ENCODE assay signal across 8 cellular contexts in genomic region chr9:135905380-135906282, GRCh38. TPM values are rescaled to one million over a fixed set of nuclear protein-coding genes. Genes with fewer than 3 reads are reported as not detected.
A peak's percentile ranks its signal among the peaks of the same experiment; 100 is the strongest.
DNase-seq lines count a peak whose midpoint lies in the region; ATAC-seq, FAIRE-seq and TF ChIP-seq lines count a peak whose summit lies in the region.

No MANE protein-coding gene starts in this region.

- peaks cover 6% of the 10 kb centered on the region for H3K36me3 Mint-ChIP-seq in IgD-negative memory B cell
- H3K36me3 Mint-ChIP-seq in activated CD8-positive, alpha-beta T cell treated with anti-CD3 and anti-CD28 coated beads for 36 hours (ENCODE audit: low read depth) = peaks cover 38% of the 10 kb centered on the region

- DNase-seq in activated CD8-positive, alpha-beta T cell treated with anti-CD3 and anti-CD28 coated beads for 36 hours = peak; percentile 86
- DNase-seq in erythroblast (lab: John Stamatoyannopoulos, UW) (peak; percentile 52 to 66), pons (ENCODE audit: low spot score) (peak; percentile 56), iPS-NIHi7 (ENCODE audit: extremely low spot score) (no peak), D721Med (ENCODE audit: insufficient read length, low spot score) (no peak), NCI-H1930 (lab: John Stamatoyannopoulos, UW) (no peak)

- H3K27ac Mint-ChIP-seq in IgD-negative memory B cell = peak overlapping the region in 2 of 3 donors; percentile 58 to 78
- peak overlapping the region; percentile 82 for H3K27ac Mint-ChIP-seq in activated CD8-positive, alpha-beta T cell treated with anti-CD3 and anti-CD28 coated beads for 36 hours

- H3K27me3 Mint-ChIP-seq in IgD-negative memory B cell = no peaks in the 10 kb centered on the region
- H3K27me3 Mint-ChIP-seq in activated CD8-positive, alpha-beta T cell treated with anti-CD3 and anti-CD28 coated beads for 36 hours = no peaks in the 10 kb centered on the region

- TF ChIP-seq CTCF in 22Rv1 (IDR thresholded peaks at IDR 0.05) = no peak
- no peak for TF ChIP-seq CTCF in activated CD8-positive, alpha-beta T cell treated with anti-CD3 and anti-CD28 coated beads for 36 hours (IDR thresholded peaks at IDR 0.05)
- TF ChIP-seq CTCF in D721Med (IDR thresholded peaks at IDR 0.05; ENCODE audit: insufficient read depth, missing control alignments) = no peak

- FAIRE-seq in D721Med (lab: Jason Lieb, UNC) = no peak

- no peak for TF ChIP-seq POLR2A in erythroblast (IDR thresholded peaks at IDR 0.05; ENCODE audit: low read length)

- H3K4me3 Mint-ChIP-seq in IgD-negative memory B cell = peak overlapping the region; percentile 84 to 98 (median 92)
- H3K4me3 Mint-ChIP-seq in activated CD8-positive, alpha-beta T cell treated with anti-CD3 and anti-CD28 coated beads for 36 hours = peak overlapping the region; percentile 78

- ATAC-seq in activated CD8-positive, alpha-beta T cell treated with anti-CD3 and anti-CD28 coated beads for 36 hours = peak; percentile 45

- intact Hi-C loops in activated CD8-positive, alpha-beta T cell treated with anti-CD3 and anti-CD28 coated beads for 36 hours (cut with micrococcal nuclease) = no loop called here

- peaks cover 36 to 39% (median 39%) of the 10 kb centered on the region in 3 donors for H3K4me1 Mint-ChIP-seq in IgD-negative memory B cell
- peaks cover 57% of the 10 kb centered on the region for H3K4me1 Mint-ChIP-seq in activated CD8-positive, alpha-beta T cell treated with anti-CD3 and anti-CD28 coated beads for 36 hours (ENCODE audit: low read depth)

- peak overlapping the region; percentile 77 for H3K27ac ChIP-seq in 22Rv1

- CTCF ChIA-PET in activated CD8-positive, alpha-beta T cell treated with anti-CD3 and anti-CD28 coated beads for 36 hours (lab: Charles Lee) = no interaction called here

- H3K9me3 Mint-ChIP-seq in IgD-negative memory B cell = no peaks in the 10 kb centered on the region
- peaks cover 3% of the 10 kb centered on the region for H3K9me3 Mint-ChIP-seq in activated CD8-positive, alpha-beta T cell treated with anti-CD3 and anti-CD28 coated beads for 36 hours

- POLR2A ChIA-PET in activated CD8-positive, alpha-beta T cell treated with anti-CD3 and anti-CD28 coated beads for 36 hours (lab: Charles Lee) = interaction anchor here (0.7 to 1.4 kb wide), 3 partner anchors 20 to 55 kb away, joined by 3 to 6 read pairs (median 6); partner anchors contain the start of gene UBAC1

RNA-seq across cellular contexts. Expression of gene CAMSAP1, which starts 1.7 kb away (rescaled TPM):
- 2.7 TPM for polyA plus RNA-seq in IgD-negative memory B cell
- total RNA-seq in activated CD8-positive, alpha-beta T cell treated with anti-CD3 and anti-CD28 coated beads for 36 hours = 10 to 100 TPM; 20.2 to 27.0 TPM

RNA-seq across cellular contexts. Expression of gene UBAC1, which starts 55.5 kb away (rescaled TPM):
- 19.5 TPM for polyA plus RNA-seq in IgD-negative memory B cell
- total RNA-seq in activated CD8-positive, alpha-beta T cell treated with anti-CD3 and anti-CD28 coated beads for 36 hours = 10 to 100 TPM; 32.4 to 34.3 TPM

Comparison
In these comparisons a context has a peak if more than half of its experiments do, and no peak if none do; other contexts are left out.
1. DNase-seq: peak in activated CD8-positive, alpha-beta T cell treated with anti-CD3 and anti-CD28 coated beads for 36 hours (single experiment), erythroblast (2 of 2) and pons (single experiment); none in iPS-NIHi7 (single experiment), D721Med (single experiment) and NCI-H1930 (0 of 2).